16 cellular contexts compared by ENCODE assay signal in the genomic region with DNA sequence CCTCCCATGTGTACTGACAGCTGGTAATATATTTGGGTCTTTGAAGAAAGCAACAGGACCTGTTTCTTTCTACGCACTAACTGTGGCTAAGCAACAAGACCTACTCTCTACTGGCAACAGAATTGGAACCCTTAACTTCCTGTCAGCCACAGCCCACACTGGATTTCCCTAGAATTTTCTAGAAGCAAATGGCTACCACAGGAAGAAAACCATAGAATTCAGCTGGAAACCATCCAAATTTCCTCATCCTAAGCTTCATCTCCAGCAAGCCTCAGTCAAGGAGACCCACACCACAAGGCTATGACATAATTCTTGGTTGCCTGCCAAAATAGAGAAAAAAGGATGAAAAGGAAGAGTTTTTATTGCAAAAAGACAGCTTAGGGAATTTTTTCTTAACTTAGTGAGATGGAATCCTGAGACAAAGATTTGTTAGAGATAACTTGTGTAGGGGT.
DNase-seq lines count a peak whose midpoint lies in the region; TF ChIP-seq lines count a peak whose summit lies in the region.
"Had no signal": no experiment of that assay in that cellular context is flagged by ENCODE, and none has a peak within 500 bp of the region (broad histone marks: within the 10 kb centered on the region; RNA-seq: fewer than 3 reads in every experiment).

No MANE protein-coding gene starts in this region.

- no peaks in the 10 kb centered on the region for H3K4me1 Mint-ChIP-seq in activated naive CD8-positive, alpha-beta T cell treated with anti-CD3 and anti-CD28 coated beads for 36 hours

- H3K9me3 Mint-ChIP-seq in activated naive CD8-positive, alpha-beta T cell treated with anti-CD3 and anti-CD28 coated beads for 36 hours: no peaks in the 10 kb centered on the region
- H3K9me3 Mint-ChIP-seq: CD4-positive, alpha-beta T cell; effector memory CD8-positive, alpha-beta T cell; stimulated activated naive CD8-positive, alpha-beta T cell treated with anti-CD3 and anti-CD28 coated beads, Interleukin-15, Interleukin-2, amounts not matched to agents 100 ng/mL and 50 ng/mL, for 24 hours had no signal

- H3K4me3 ChIP-seq in epithelial cell of proximal tubule (ENCODE audit: low read depth, low read length): no peak overlapping the region
- H3K4me3 ChIP-seq: breast epithelium, lower lobe of right lung, skin epidermis had no signal

- in situ Hi-C loops in KBM-7 (cut with MboI; ENCODE audit: low pct_unique_long_range_greater_than_20kb, low sequenced_read_pairs): no loop called here

- H3K27me3 Mint-ChIP-seq in activated naive CD8-positive, alpha-beta T cell treated with anti-CD3 and anti-CD28 coated beads for 36 hours: no peaks in the 10 kb centered on the region

- DNase-seq in EL (peak; percentile 92), NCI-H446 (lab: John Stamatoyannopoulos, UW) (peak; percentile 4 to 50), epithelial cell of proximal tubule (ENCODE audit: low read depth) (peak; percentile 19), myocyte (ENCODE audit: low read depth) (peak; percentile 69), KBM-7 (no peak), AML-193 (lab: John Stamatoyannopoulos, UW) (no peak), NOMO-1 (lab: John Stamatoyannopoulos, UW; ENCODE audit: unreplicated experiment in 2 of 2) (no peak)
- DNase-seq in activated naive CD8-positive, alpha-beta T cell treated with anti-CD3 and anti-CD28 coated beads for 36 hours: no peak
- DNase-seq: activated gamma-delta T cell; CD4-positive, alpha-beta T cell; effector memory CD8-positive, alpha-beta T cell; lower lobe of right lung; NCI-H1930 had no signal

- no peak for TF ChIP-seq CTCF in epithelial cell of proximal tubule (conservative IDR thresholded peaks at IDR 0.05; ENCODE audit: low read depth, low read length)

- H3K4me3 Mint-ChIP-seq in activated naive CD8-positive, alpha-beta T cell treated with anti-CD3 and anti-CD28 coated beads for 36 hours: no peak overlapping the region
- H3K4me3 Mint-ChIP-seq: CD4-positive, alpha-beta T cell; effector memory CD8-positive, alpha-beta T cell; stimulated activated naive CD8-positive, alpha-beta T cell treated with anti-CD3 and anti-CD28 coated beads, Interleukin-15, Interleukin-2, amounts not matched to agents 100 ng/mL and 50 ng/mL, for 24 hours had no signal

- H3K36me3 Mint-ChIP-seq in activated naive CD8-positive, alpha-beta T cell treated with anti-CD3 and anti-CD28 coated beads for 36 hours: no peaks in the 10 kb centered on the region

- H3K27ac Mint-ChIP-seq in activated naive CD8-positive, alpha-beta T cell treated with anti-CD3 and anti-CD28 coated beads for 36 hours: no peak overlapping the region
- H3K27ac Mint-ChIP-seq: CD4-positive, alpha-beta T cell; effector memory CD8-positive, alpha-beta T cell; stimulated activated naive CD8-positive, alpha-beta T cell treated with anti-CD3 and anti-CD28 coated beads, Interleukin-15, Interleukin-2, amounts not matched to agents 100 ng/mL and 50 ng/mL, for 24 hours had no signal

Comparison
In these comparisons a context has a peak if more than half of its experiments do, and no peak if none do; other contexts are left out.
1. DNase-seq: peak in EL (single experiment), NCI-H446 (2 of 2), epithelial cell of proximal tubule (single experiment) and myocyte (single experiment); none in KBM-7 (single experiment), AML-193 (0 of 2), NOMO-1 (0 of 2) and activated naive CD8-positive, alpha-beta T cell treated with anti-CD3 and anti-CD28 coated beads for 36 hours (single experiment).